ENCODE assay signal across 1 cellular context in genomic region chr11:87623531-87624365, GRCh38.
TF ChIP-seq lines count a peak whose summit lies in the region.

No MANE protein-coding gene starts in this region.

TF ChIP-seq in HepG2, 621 proteins besides CTCF, POLR2A, EP300 and RAD21 (continued from another document):
- TF ChIP-seq, protein P1, sequence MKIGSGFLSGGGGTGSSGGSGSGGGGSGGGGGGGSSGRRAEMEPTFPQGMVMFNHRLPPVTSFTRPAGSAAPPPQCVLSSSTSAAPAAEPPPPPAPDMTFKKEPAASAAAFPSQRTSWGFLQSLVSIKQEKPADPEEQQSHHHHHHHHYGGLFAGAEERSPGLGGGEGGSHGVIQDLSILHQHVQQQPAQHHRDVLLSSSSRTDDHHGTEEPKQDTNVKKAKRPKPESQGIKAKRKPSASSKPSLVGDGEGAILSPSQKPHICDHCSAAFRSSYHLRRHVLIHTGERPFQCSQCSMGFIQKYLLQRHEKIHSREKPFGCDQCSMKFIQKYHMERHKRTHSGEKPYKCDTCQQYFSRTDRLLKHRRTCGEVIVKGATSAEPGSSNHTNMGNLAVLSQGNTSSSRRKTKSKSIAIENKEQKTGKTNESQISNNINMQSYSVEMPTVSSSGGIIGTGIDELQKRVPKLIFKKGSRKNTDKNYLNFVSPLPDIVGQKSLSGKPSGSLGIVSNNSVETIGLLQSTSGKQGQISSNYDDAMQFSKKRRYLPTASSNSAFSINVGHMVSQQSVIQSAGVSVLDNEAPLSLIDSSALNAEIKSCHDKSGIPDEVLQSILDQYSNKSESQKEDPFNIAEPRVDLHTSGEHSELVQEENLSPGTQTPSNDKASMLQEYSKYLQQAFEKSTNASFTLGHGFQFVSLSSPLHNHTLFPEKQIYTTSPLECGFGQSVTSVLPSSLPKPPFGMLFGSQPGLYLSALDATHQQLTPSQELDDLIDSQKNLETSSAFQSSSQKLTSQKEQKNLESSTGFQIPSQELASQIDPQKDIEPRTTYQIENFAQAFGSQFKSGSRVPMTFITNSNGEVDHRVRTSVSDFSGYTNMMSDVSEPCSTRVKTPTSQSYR (CRISPR knock-in tag; IDR thresholded peaks at IDR 0.05; ENCODE audit: borderline replicate concordance) = peak; percentile 60
